20 cellular contexts compared by ENCODE assay signal in genomic region chr7:97019710-97020109, GRCh38. TPM values are rescaled to one million over a fixed set of nuclear protein-coding genes. Genes with fewer than 3 reads are reported as not detected.
DNase-seq lines count a peak whose midpoint lies in the region; ATAC-seq lines count a peak whose summit lies in the region.
"Had no signal": no experiment of that assay in that cellular context is flagged by ENCODE, and none has a peak within 500 bp of the region (broad histone marks: within the 10 kb centered on the region; RNA-seq: fewer than 3 reads in every experiment).

No MANE protein-coding gene starts in this region.

- H3K79me1 ChIP-seq in neuronal stem cell (ENCODE audit: low read depth, low read length) = peaks cover 5% of the 10 kb centered on the region

- H2AK5ac ChIP-seq in neuronal stem cell (ENCODE audit: low read depth, low read length) = no peak overlapping the region

- no peak overlapping the region for H3K4ac ChIP-seq in neuronal stem cell (ENCODE audit: low read length)

- DNase-seq in DMS 273 (lab: John Stamatoyannopoulos, UW; ENCODE audit: unreplicated experiment) (peak; percentile 16), DMS 273 treated with DMSO at 0.1 percent for 48 hours (lab: John Stamatoyannopoulos, UW) (no peak), NCI-H1436 (lab: John Stamatoyannopoulos, UW) (peak; percentile 87), SJSA1 (ENCODE audit: low read depth in 1 of 2, low spot score in 2 of 2) (peak in 1 of 2 experiments; percentile 62), neuronal stem cell (ENCODE audit: low spot score) (peak; percentile 8), HPDE6-E6E7 (ENCODE audit: extremely low spot score) (no peak)
- no peak for DNase-seq in effector CD8-positive, alpha-beta T cell (lab: John Stamatoyannopoulos, UW)
- DNase-seq: DND-41, GDM1, MV-4-11, NCI-H2107, NCI-H526 treated with DMSO at 0.1 percent for 48 hours, SHP77, SK-N-SH had no signal

- H2AFZ ChIP-seq in neuronal stem cell (ENCODE audit: low read length) = no peak overlapping the region

- no peak overlapping the region for H4K8ac ChIP-seq in neuronal stem cell (ENCODE audit: low read depth, low read length)

- no peak overlapping the region for H3K14ac ChIP-seq in neuronal stem cell (ENCODE audit: low read length)

- no peak overlapping the region for H2BK12ac ChIP-seq in neuronal stem cell (ENCODE audit: low read length)

- H3K18ac ChIP-seq in neuronal stem cell (ENCODE audit: low read length) = no peak overlapping the region

- no CpG with 5 or more reads among the region's 5 CpGs for WGBS in neuronal stem cell (ENCODE audit: extremely low coverage in 2 of 2, insufficient read length in 2 of 2, insufficient replicate concordance in 1 of 2), 2 donors

- no peak overlapping the region for H2BK15ac ChIP-seq in neuronal stem cell (ENCODE audit: low read length)

- no peak overlapping the region for H3K4me2 ChIP-seq in neuronal stem cell (ENCODE audit: insufficient read depth, low read length, poor library complexity, severe bottlenecking)
- H3K4me2 ChIP-seq: KMS-11, SK-N-SH had no signal

- H3K36me3 ChIP-seq in SJSA1 (peaks cover 36% of the 10 kb centered on the region), neuronal stem cell (replicated peaks in 1 of 2; ENCODE audit: control insufficient read depth in 2 of 2, insufficient read depth in 2 of 2, low read length in 2 of 2) (no peaks in the 10 kb centered on the region)

- H3K27ac ChIP-seq in SJSA1 (peak overlapping the region; percentile 49), neuronal stem cell (replicated peaks; ENCODE audit: low read length) (no peak overlapping the region)
- H3K27ac ChIP-seq: 22Rv1, KMS-11 had no signal

- no peak for ATAC-seq in GM19324 (IDR thresholded peaks at IDR 0.05; ENCODE audit: low FRiP score, unreplicated experiment)
- ATAC-seq: HCT116 had no signal

- H4K91ac ChIP-seq in neuronal stem cell (ENCODE audit: low read depth, low read length, poor library complexity) = no peak overlapping the region

- H2BK120ac ChIP-seq in neuronal stem cell (ENCODE audit: low read depth, low read length) = no peak overlapping the region

- H3K9me3 ChIP-seq in SJSA1 (replicated peaks) (no peaks in the 10 kb centered on the region), neuronal stem cell (replicated peaks in 1 of 2; ENCODE audit: control insufficient read depth in 2 of 2, insufficient read depth in 1 of 2, low read depth in 1 of 2, low read length in 2 of 2) (no peaks in the 10 kb centered on the region)
- H3K9me3 ChIP-seq: SK-N-SH had no signal

- no peak overlapping the region for H2BK5ac ChIP-seq in neuronal stem cell (ENCODE audit: low read length)

- H3K23ac ChIP-seq in neuronal stem cell (ENCODE audit: low read depth, low read length, poor library complexity) = no peak overlapping the region

- no peak overlapping the region for H3K4me3 ChIP-seq in SJSA1
- no peak overlapping the region for H3K4me3 ChIP-seq in neuronal stem cell (ENCODE audit: low read length in 2 of 2)

- H3K9ac ChIP-seq in neuronal stem cell (ENCODE audit: low read depth, low read length, poor library complexity) = no peak overlapping the region
- H3K9ac ChIP-seq: KMS-11, SK-N-SH had no signal

- H3K27me3 ChIP-seq in SJSA1 (replicated peaks) = no peaks in the 10 kb centered on the region
- peaks cover 55 to 100% (median 98%) of the 10 kb centered on the region in 3 experiments for H3K27me3 ChIP-seq in neuronal stem cell (ENCODE audit: control insufficient read depth in 3 of 3, insufficient read depth in 3 of 3, low read depth in 1 of 3, low read length in 3 of 3)

- peaks cover 59% of the 10 kb centered on the region for H3K4me1 ChIP-seq in SJSA1 (replicated peaks)
- H3K4me1 ChIP-seq in neuronal stem cell (ENCODE audit: control insufficient read depth in 2 of 2, insufficient read depth in 1 of 2, low read depth in 1 of 2, low read length in 2 of 2) = peaks cover 2 to 16% of the 10 kb centered on the region in 2 donors

RNA-seq across cellular contexts. Expression of gene DLX5, which starts 4.9 kb away (rescaled TPM):
- 2.3 and 3.6 TPM in 2 replicates for total RNA-seq in SJSA1 (2014; rRNA removed; shearing (Covaris generic))
- polyA plus RNA-seq in neuronal stem cell (2013, experiment 1 of 2) = 5.1 TPM
- polyA plus RNA-seq in neuronal stem cell (2013, experiment 2 of 2) = 4.3 TPM
- polyA plus RNA-seq: AG04450, CD14-positive monocyte, SK-N-SH had no signal

RNA-seq across cellular contexts. Expression of gene DLX6, which starts 14.4 kb away (rescaled TPM):
- 1.8 and 3.3 TPM in 2 replicates for total RNA-seq in SJSA1 (2014; rRNA removed; shearing (Covaris generic))
- polyA plus RNA-seq in neuronal stem cell (2013, experiment 1 of 2) = 0.52 TPM
- polyA plus RNA-seq in neuronal stem cell (2013, experiment 2 of 2) = 0.66 TPM
- polyA plus RNA-seq: AG04450, CD14-positive monocyte had no signal

Comparison
In these comparisons a context has a peak if more than half of its experiments do, and no peak if none do; other contexts are left out.
1. DNase-seq: peak in DMS 273 (single experiment), NCI-H1436 (single experiment) and neuronal stem cell (single experiment); none in DMS 273 treated with DMSO at 0.1 percent for 48 hours (single experiment), HPDE6-E6E7 (single experiment) and effector CD8-positive, alpha-beta T cell (single experiment).